In the genomic region with DNA sequence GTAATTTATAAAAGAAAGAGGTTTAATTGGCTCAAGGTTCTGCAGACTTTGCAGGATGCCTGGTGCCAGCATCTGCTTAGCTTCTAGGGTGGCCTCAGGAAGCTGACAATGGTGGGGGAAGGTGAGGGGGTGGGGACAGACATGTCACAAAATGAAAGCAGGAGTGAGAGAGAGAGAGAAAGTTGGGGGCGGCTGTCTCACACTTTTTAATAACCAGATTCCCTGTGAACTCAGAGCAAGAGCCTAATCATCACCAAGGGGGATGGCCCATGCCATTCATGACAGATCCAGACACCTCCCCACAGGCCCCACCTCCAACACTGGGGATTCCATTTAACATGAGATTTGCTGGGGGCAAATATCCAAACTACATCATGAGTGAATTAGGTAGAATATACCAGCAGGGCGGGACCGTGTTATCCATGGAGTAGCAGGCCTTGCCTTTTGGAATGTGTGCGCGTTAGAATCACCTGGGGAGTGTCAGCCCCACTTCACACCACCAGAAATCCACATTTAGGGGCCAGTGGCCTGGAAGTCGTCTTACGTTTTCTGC, we compare ENCODE assay signal across 23 cellular contexts.
"Had no signal": no experiment of that assay in that cellular context is flagged by ENCODE, and none has a peak within 500 bp of the region (broad histone marks: within the 10 kb centered on the region; RNA-seq: fewer than 3 reads in every experiment).

No MANE protein-coding gene starts in this region.

- ATAC-seq: activated T-cell treated with anti-CD3 and anti-CD28 coated beads, Interleukin-2, amount 50 U/mL, for 72 hours; esophagus mucosa; left lung; naive thymus-derived CD8-positive, alpha-beta T cell had no signal

- H3K9me3 ChIP-seq: breast epithelium, left lung, tibial artery had no signal

- H3K9me3 Mint-ChIP-seq: activated T-cell treated with anti-CD3 and anti-CD28 coated beads, Interleukin-2, amount 50 U/mL, for 72 hours; central memory CD8-positive, alpha-beta T cell; naive thymus-derived CD8-positive, alpha-beta T cell; neural progenitor cell had no signal

- H3K36me3 Mint-ChIP-seq: activated naive CD8-positive, alpha-beta T cell; naive thymus-derived CD8-positive, alpha-beta T cell; neural progenitor cell had no signal

- H3K4me1 ChIP-seq: breast epithelium, left lung, tibial artery had no signal

- H3K27ac ChIP-seq: breast epithelium, hepatocyte, left lung, neural progenitor cell, tibial artery had no signal

- DNase-seq: activated CD4-positive, alpha-beta T cell treated with anti-CD3 and anti-CD28 coated beads for 1 hour; activated effector memory CD4-positive, alpha-beta T cell treated with anti-CD3 and anti-CD28 coated beads, Interleukin-2, amount 50 U/mL, for 16 hours; activated T-cell treated with anti-CD3 and anti-CD28 coated beads, Interleukin-2, amount 50 U/mL, for 72 hours; amniotic stem cell; effector memory CD4-positive, alpha-beta T cell; foreskin melanocyte; kidney glomerular epithelial cell; left lung; naive thymus-derived CD8-positive, alpha-beta T cell; stimulated activated naive CD4-positive, alpha-beta T cell treated with Interleukin-2 at 50 U/mL for 16 hours; substantia nigra; T-helper 9 cell; tibial artery had no signal

- H3K4me1 Mint-ChIP-seq: central memory CD8-positive, alpha-beta T cell; naive thymus-derived CD8-positive, alpha-beta T cell had no signal

- H3K27me3 ChIP-seq: neural progenitor cell had no signal

- H3K36me3 ChIP-seq: breast epithelium, left lung, neural progenitor cell, tibial artery had no signal

- FAIRE-seq: colon, endothelial cell of umbilical vein had no signal

- H3K4me3 ChIP-seq: breast epithelium, hepatocyte, left lung, lung, neural progenitor cell, tibial artery had no signal

- H3K27ac Mint-ChIP-seq: activated naive CD8-positive, alpha-beta T cell; activated T-cell treated with anti-CD3 and anti-CD28 coated beads, Interleukin-2, amount 50 U/mL, for 72 hours; naive thymus-derived CD8-positive, alpha-beta T cell; progenitor cell of endocrine pancreas had no signal

- H3K4me3 Mint-ChIP-seq: activated naive CD8-positive, alpha-beta T cell; activated T-cell treated with anti-CD3 and anti-CD28 coated beads, Interleukin-2, amount 50 U/mL, for 72 hours; central memory CD8-positive, alpha-beta T cell; naive thymus-derived CD8-positive, alpha-beta T cell; neural progenitor cell had no signal
